Comparison of ENCODE assay signal across 1 cellular context in the genomic region with DNA sequence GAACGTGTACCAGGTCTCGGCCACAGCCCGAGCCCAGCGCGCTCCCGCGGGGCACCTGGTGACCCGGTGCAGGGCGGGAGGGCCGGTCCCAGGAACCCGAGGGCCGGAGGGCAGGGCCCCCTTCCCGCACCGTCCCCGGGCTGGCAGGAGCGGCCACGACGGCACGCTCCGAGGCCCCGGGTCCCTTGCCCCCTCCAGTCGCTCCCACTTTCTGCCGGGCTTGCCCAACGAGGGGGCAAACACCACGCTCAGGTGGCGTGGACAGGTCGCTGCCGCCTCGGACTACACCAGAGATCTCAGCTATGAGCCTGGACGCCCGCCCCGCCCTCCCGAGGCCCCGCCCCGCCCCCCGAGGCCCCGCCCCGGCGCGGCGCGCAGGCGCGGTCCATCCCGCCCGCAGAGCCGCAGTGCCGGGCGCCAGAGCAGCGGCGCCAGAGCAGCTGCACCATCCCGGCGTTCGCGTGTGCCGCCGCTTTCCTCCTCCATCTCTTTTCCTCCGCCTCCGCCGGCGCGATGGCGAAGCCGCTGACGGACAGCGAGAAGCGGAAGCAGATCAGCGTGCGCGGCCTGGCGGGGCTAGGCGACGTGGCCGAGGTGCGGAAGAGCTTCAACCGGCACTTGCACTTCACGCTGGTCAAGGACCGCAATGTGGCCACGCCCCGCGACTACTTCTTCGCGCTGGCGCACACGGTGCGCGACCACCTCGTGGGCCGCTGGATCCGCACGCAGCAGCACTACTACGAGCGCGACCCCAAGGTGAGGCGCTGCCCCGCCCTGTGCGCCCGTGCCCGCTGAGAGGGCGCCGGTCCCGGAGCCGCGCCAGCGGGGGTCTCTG.
TF ChIP-seq lines count a peak whose summit lies in the region.

A gene (plus strand): TSS at position 420 of the 835 bp plus-strand sequence. CDS start 94 bp downstream, at position 514.

TF ChIP-seq in K562, 482 proteins besides CTCF, POLR2A, EP300 and RAD21 (continued from another document and continues in another):
- TF ChIP-seq, protein P1, sequence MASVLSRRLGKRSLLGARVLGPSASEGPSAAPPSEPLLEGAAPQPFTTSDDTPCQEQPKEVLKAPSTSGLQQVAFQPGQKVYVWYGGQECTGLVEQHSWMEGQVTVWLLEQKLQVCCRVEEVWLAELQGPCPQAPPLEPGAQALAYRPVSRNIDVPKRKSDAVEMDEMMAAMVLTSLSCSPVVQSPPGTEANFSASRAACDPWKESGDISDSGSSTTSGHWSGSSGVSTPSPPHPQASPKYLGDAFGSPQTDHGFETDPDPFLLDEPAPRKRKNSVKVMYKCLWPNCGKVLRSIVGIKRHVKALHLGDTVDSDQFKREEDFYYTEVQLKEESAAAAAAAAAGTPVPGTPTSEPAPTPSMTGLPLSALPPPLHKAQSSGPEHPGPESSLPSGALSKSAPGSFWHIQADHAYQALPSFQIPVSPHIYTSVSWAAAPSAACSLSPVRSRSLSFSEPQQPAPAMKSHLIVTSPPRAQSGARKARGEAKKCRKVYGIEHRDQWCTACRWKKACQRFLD (CRISPR knock-in tag; IDR thresholded peaks at IDR 0.05) = peak; percentile 71
- TF ChIP-seq FUS (optimal IDR thresholded peaks at IDR 0.05; ENCODE audit: low read depth, low read length) = no peak
- TF ChIP-seq ZNF263 (CRISPR knock-in tag; IDR thresholded peaks at IDR 0.05; ENCODE audit: borderline replicate concordance) = 0 out of 2 replicates have a peak, but pooled peaks have one; percentile 11
- TF ChIP-seq, protein P2, sequence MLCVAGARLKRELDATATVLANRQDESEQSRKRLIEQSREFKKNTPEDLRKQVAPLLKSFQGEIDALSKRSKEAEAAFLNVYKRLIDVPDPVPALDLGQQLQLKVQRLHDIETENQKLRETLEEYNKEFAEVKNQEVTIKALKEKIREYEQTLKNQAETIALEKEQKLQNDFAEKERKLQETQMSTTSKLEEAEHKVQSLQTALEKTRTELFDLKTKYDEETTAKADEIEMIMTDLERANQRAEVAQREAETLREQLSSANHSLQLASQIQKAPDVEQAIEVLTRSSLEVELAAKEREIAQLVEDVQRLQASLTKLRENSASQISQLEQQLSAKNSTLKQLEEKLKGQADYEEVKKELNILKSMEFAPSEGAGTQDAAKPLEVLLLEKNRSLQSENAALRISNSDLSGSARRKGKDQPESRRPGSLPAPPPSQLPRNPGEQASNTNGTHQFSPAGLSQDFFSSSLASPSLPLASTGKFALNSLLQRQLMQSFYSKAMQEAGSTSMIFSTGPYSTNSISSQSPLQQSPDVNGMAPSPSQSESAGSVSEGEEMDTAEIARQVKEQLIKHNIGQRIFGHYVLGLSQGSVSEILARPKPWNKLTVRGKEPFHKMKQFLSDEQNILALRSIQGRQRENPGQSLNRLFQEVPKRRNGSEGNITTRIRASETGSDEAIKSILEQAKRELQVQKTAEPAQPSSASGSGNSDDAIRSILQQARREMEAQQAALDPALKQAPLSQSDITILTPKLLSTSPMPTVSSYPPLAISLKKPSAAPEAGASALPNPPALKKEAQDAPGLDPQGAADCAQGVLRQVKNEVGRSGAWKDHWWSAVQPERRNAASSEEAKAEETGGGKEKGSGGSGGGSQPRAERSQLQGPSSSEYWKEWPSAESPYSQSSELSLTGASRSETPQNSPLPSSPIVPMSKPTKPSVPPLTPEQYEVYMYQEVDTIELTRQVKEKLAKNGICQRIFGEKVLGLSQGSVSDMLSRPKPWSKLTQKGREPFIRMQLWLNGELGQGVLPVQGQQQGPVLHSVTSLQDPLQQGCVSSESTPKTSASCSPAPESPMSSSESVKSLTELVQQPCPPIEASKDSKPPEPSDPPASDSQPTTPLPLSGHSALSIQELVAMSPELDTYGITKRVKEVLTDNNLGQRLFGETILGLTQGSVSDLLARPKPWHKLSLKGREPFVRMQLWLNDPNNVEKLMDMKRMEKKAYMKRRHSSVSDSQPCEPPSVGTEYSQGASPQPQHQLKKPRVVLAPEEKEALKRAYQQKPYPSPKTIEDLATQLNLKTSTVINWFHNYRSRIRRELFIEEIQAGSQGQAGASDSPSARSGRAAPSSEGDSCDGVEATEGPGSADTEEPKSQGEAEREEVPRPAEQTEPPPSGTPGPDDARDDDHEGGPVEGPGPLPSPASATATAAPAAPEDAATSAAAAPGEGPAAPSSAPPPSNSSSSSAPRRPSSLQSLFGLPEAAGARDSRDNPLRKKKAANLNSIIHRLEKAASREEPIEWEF (CRISPR knock-in tag; IDR thresholded peaks at IDR 0.05) = no peak
- no peak for TF ChIP-seq FOXJ2 (tag; IDR thresholded peaks at IDR 0.05)
- TF ChIP-seq NONO (IDR thresholded peaks at IDR 0.05; ENCODE audit: low read depth in 2 of 2, low read length in 1 of 2) = peak in 1 of 2 experiments; percentile 25; a peak in 1 of 4 replicates
- TF ChIP-seq SRSF3 (IDR thresholded peaks at IDR 0.05; ENCODE audit: insufficient read depth, low read length) = no peak
- TF ChIP-seq, protein P3, sequence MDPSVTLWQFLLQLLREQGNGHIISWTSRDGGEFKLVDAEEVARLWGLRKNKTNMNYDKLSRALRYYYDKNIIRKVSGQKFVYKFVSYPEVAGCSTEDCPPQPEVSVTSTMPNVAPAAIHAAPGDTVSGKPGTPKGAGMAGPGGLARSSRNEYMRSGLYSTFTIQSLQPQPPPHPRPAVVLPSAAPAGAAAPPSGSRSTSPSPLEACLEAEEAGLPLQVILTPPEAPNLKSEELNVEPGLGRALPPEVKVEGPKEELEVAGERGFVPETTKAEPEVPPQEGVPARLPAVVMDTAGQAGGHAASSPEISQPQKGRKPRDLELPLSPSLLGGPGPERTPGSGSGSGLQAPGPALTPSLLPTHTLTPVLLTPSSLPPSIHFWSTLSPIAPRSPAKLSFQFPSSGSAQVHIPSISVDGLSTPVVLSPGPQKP (CRISPR knock-in tag; IDR thresholded peaks at IDR 0.05) = no peak
- no peak for TF ChIP-seq MTA1 (IDR thresholded peaks at IDR 0.05; ENCODE audit: borderline replicate concordance)
- TF ChIP-seq TAF1 (IDR thresholded peaks at IDR 0.05; ENCODE audit: control insufficient read depth, extremely low read depth, insufficient read depth, low read length, severe bottlenecking) = peak; percentile 67
- no peak for TF ChIP-seq PCBP1 (IDR thresholded peaks at IDR 0.05; ENCODE audit: low read depth, low read length, poor library complexity, severe bottlenecking)
- TF ChIP-seq ZBTB17 (CRISPR knock-in tag; IDR thresholded peaks at IDR 0.05) = no peak
- TF ChIP-seq, protein P4, sequence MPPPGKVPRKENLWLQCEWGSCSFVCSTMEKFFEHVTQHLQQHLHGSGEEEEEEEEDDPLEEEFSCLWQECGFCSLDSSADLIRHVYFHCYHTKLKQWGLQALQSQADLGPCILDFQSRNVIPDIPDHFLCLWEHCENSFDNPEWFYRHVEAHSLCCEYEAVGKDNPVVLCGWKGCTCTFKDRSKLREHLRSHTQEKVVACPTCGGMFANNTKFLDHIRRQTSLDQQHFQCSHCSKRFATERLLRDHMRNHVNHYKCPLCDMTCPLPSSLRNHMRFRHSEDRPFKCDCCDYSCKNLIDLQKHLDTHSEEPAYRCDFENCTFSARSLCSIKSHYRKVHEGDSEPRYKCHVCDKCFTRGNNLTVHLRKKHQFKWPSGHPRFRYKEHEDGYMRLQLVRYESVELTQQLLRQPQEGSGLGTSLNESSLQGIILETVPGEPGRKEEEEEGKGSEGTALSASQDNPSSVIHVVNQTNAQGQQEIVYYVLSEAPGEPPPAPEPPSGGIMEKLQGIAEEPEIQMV (tag; conservative IDR thresholded peaks at IDR 0.05; ENCODE audit: low read depth) = no peak
- TF ChIP-seq, protein P5, sequence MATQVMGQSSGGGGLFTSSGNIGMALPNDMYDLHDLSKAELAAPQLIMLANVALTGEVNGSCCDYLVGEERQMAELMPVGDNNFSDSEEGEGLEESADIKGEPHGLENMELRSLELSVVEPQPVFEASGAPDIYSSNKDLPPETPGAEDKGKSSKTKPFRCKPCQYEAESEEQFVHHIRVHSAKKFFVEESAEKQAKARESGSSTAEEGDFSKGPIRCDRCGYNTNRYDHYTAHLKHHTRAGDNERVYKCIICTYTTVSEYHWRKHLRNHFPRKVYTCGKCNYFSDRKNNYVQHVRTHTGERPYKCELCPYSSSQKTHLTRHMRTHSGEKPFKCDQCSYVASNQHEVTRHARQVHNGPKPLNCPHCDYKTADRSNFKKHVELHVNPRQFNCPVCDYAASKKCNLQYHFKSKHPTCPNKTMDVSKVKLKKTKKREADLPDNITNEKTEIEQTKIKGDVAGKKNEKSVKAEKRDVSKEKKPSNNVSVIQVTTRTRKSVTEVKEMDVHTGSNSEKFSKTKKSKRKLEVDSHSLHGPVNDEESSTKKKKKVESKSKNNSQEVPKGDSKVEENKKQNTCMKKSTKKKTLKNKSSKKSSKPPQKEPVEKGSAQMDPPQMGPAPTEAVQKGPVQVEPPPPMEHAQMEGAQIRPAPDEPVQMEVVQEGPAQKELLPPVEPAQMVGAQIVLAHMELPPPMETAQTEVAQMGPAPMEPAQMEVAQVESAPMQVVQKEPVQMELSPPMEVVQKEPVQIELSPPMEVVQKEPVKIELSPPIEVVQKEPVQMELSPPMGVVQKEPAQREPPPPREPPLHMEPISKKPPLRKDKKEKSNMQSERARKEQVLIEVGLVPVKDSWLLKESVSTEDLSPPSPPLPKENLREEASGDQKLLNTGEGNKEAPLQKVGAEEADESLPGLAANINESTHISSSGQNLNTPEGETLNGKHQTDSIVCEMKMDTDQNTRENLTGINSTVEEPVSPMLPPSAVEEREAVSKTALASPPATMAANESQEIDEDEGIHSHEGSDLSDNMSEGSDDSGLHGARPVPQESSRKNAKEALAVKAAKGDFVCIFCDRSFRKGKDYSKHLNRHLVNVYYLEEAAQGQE (CRISPR knock-in tag; IDR thresholded peaks at IDR 0.05; ENCODE audit: low read depth) = no peak
- peak; percentile 38 for TF ChIP-seq HMGN3 (IDR thresholded peaks at IDR 0.05; ENCODE audit: borderline replicate concordance, extremely low read depth, insufficient read length, low read depth, low read length)
- no peak for TF ChIP-seq SLC30A9 (CRISPR knock-in tag; IDR thresholded peaks at IDR 0.05)
- TF ChIP-seq SMAD1 (IDR thresholded peaks at IDR 0.05; ENCODE audit: low read depth, low read length, partially characterized antibody) = no peak
- TF ChIP-seq RBFOX2 (IDR thresholded peaks at IDR 0.05; ENCODE audit: low read depth, low read length) = peak; percentile 87
- peak; percentile 77 to 83 for TF ChIP-seq NRF1 (conservative IDR thresholded peaks at IDR 0.05 in 1 of 2, IDR thresholded peaks at IDR 0.05 in 1 of 2)
- TF ChIP-seq, protein P6, sequence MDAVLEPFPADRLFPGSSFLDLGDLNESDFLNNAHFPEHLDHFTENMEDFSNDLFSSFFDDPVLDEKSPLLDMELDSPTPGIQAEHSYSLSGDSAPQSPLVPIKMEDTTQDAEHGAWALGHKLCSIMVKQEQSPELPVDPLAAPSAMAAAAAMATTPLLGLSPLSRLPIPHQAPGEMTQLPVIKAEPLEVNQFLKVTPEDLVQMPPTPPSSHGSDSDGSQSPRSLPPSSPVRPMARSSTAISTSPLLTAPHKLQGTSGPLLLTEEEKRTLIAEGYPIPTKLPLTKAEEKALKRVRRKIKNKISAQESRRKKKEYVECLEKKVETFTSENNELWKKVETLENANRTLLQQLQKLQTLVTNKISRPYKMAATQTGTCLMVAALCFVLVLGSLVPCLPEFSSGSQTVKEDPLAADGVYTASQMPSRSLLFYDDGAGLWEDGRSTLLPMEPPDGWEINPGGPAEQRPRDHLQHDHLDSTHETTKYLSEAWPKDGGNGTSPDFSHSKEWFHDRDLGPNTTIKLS (IDR thresholded peaks at IDR 0.05; ENCODE audit: borderline replicate concordance, low read depth) = peak; percentile 78; the same call in 1 of the 2 replicates
- TF ChIP-seq IRF2 (CRISPR knock-in tag; IDR thresholded peaks at IDR 0.05) = no peak
- TF ChIP-seq, protein P7, sequence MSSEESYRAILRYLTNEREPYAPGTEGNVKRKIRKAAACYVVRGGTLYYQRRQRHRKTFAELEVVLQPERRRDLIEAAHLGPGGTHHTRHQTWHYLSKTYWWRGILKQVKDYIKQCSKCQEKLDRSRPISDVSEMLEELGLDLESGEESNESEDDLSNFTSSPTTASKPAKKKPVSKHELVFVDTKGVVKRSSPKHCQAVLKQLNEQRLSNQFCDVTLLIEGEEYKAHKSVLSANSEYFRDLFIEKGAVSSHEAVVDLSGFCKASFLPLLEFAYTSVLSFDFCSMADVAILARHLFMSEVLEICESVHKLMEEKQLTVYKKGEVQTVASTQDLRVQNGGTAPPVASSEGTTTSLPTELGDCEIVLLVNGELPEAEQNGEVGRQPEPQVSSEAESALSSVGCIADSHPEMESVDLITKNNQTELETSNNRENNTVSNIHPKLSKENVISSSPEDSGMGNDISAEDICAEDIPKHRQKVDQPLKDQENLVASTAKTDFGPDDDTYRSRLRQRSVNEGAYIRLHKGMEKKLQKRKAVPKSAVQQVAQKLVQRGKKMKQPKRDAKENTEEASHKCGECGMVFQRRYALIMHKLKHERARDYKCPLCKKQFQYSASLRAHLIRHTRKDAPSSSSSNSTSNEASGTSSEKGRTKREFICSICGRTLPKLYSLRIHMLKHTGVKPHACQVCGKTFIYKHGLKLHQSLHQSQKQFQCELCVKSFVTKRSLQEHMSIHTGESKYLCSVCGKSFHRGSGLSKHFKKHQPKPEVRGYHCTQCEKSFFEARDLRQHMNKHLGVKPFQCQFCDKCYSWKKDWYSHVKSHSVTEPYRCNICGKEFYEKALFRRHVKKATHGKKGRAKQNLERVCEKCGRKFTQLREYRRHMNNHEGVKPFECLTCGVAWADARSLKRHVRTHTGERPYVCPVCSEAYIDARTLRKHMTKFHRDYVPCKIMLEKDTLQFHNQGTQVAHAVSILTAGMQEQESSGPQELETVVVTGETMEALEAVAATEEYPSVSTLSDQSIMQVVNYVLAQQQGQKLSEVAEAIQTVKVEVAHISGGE (CRISPR knock-in tag; IDR thresholded peaks at IDR 0.05) = peak in 1 of 3 experiments; percentile 29; a peak in 1 of 6 replicates
- TF ChIP-seq GABPA (tag; conservative IDR thresholded peaks at IDR 0.05; ENCODE audit: low read depth) = peak; percentile 56
- peak; percentile 87 for TF ChIP-seq POLR2G (IDR thresholded peaks at IDR 0.05; ENCODE audit: low read depth, low read length)
- TF ChIP-seq ILF3 (IDR thresholded peaks at IDR 0.05; ENCODE audit: borderline replicate concordance) = no peak
- TF ChIP-seq SIN3A (IDR thresholded peaks at IDR 0.05; ENCODE audit: borderline replicate concordance in 2 of 2, control insufficient read depth in 1 of 2, low read depth in 2 of 2, low read length in 2 of 2) = no peak
- TF ChIP-seq EP400 (IDR thresholded peaks at IDR 0.05) = peak; percentile 78; the same call in 1 of the 2 replicates
- no peak for TF ChIP-seq ERF (CRISPR knock-in tag; IDR thresholded peaks at IDR 0.05)
- TF ChIP-seq, protein P8, sequence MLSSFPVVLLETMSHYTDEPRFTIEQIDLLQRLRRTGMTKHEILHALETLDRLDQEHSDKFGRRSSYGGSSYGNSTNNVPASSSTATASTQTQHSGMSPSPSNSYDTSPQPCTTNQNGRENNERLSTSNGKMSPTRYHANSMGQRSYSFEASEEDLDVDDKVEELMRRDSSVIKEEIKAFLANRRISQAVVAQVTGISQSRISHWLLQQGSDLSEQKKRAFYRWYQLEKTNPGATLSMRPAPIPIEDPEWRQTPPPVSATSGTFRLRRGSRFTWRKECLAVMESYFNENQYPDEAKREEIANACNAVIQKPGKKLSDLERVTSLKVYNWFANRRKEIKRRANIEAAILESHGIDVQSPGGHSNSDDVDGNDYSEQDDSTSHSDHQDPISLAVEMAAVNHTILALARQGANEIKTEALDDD (IDR thresholded peaks at IDR 0.05) = no peak
- TF ChIP-seq TBP (optimal IDR thresholded peaks at IDR 0.05; ENCODE audit: low read depth, low read length) = peak; percentile 49
- TF ChIP-seq, protein P9, sequence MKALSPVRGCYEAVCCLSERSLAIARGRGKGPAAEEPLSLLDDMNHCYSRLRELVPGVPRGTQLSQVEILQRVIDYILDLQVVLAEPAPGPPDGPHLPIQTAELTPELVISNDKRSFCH (CRISPR knock-in tag; IDR thresholded peaks at IDR 0.05) = no peak
- TF ChIP-seq, protein P9 (tag; IDR thresholded peaks at IDR 0.05) = 0 out of 2 replicates have a peak, but pooled peaks have one; percentile 31
- TF ChIP-seq GTF2E2 (tag; IDR thresholded peaks at IDR 0.05) = peak; percentile 45; the same call in 1 of the 2 replicates
- peak; percentile 63; the same call in 1 of the 2 replicates for TF ChIP-seq RNF2 (IDR thresholded peaks at IDR 0.05)
